ENCODE assay signal across 1 cellular context in genomic region chr11:45285931-45286632, GRCh38.
TF ChIP-seq lines count a peak whose summit lies in the region.

Gene SYT13 (minus strand): TSS chr11:45286341. CDS start chr11:45286207, 134 bp downstream.

TF ChIP-seq in GM23338, 12 proteins besides CTCF, POLR2A, EP300 and RAD21 (continued from another document):
- TF ChIP-seq ZNF462 (CRISPR knock-in tag; IDR thresholded peaks at IDR 0.05) = no peak
- TF ChIP-seq STAT1 (IDR thresholded peaks at IDR 0.05; ENCODE audit: unreplicated experiment) = no peak
- peak; percentile 86 for TF ChIP-seq CREB1 (CRISPR knock-in tag; IDR thresholded peaks at IDR 0.05; ENCODE audit: low read depth)
- peak; percentile 78 for TF ChIP-seq POLR2AphosphoS5 (IDR thresholded peaks at IDR 0.05; ENCODE audit: low read depth)
- no peak for TF ChIP-seq EZH2 (IDR thresholded peaks at IDR 0.05; ENCODE audit: low read depth, unreplicated experiment)
- no peak for TF ChIP-seq NANOG (IDR thresholded peaks at IDR 0.05; ENCODE audit: borderline replicate concordance)
- TF ChIP-seq EZH2phosphoT487 (IDR thresholded peaks at IDR 0.05; ENCODE audit: unreplicated experiment) = no peak
- no peak for TF ChIP-seq JUNB (IDR thresholded peaks at IDR 0.05; ENCODE audit: unreplicated experiment)
TF ChIP-seq in GM23338: peak in this region for 2.
